In the genomic region with DNA sequence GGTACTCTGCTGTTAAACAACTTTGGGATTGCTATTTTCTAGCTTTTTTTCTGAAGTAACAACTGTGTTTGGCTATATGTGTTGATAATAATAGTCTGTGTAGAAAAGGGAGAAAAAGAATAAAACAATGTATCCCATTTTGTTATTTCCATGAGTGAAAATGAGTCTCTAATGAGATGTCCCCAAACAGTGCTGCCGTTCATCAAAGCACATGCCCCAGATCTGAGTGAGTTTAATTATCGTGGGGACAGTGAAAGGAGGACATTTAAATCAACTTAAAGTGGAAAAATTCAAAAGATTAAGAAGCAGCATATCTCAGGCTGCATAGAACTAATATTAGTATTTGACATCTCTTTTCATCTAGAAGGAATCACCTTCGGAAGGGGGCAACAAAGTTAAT, we compare ENCODE assay signal across 22 cellular contexts.
"Had no signal": no experiment of that assay in that cellular context is flagged by ENCODE, and none has a peak within 500 bp of the region (broad histone marks: within the 10 kb centered on the region; RNA-seq: fewer than 3 reads in every experiment).

No MANE protein-coding gene starts in this region.

- H3K9me3 Mint-ChIP-seq: central memory CD8-positive, alpha-beta T cell; immature natural killer cell had no signal

- H3K27ac ChIP-seq: colonic mucosa, left ventricle myocardium inferior, pancreas, tibial nerve had no signal

- H3K27ac Mint-ChIP-seq: activated B cell treated with CpG ODN at 0.5 μM for 24 hours; activated CD4-positive, alpha-beta T cell treated with anti-CD3 and anti-CD28 coated beads for 36 hours; activated naive CD8-positive, alpha-beta T cell; activated T-helper 2 cell treated with anti-CD3 and anti-CD28 coated beads, Interferon-gamma antibody, Interleukin-2, Interleukin-4, amounts not matched to agents 10 μg/mL and 5 μg/mL and 100 μg/mL, durations not matched to agents 14 hours and 24 hours and 36 hours; nephron progenitor cell; stimulated activated naive B cell treated with anti-CD40 and anti-IgM and Interleukin-4, amounts not matched to agents 10 μg/mL and 1 μg/mL and 100 μg/mL, for 72 hours; T-helper 1 cell treated with Interleukin-12 subunit alpha and Interleukin-12 subunit beta and Interleukin-4 antibody, amounts not matched to agents 30 μg/mL and 1 μg/mL, for 36 hours had no signal

- DNase-seq: activated B cell treated with CpG ODN at 0.5 μM for 24 hours; activated CD4-positive, alpha-beta T cell treated with anti-CD3 and anti-CD28 coated beads for 36 hours; activated CD4-positive, alpha-beta T cell treated with anti-CD3 and anti-CD28 coated beads, Interleukin-2, amount 50 U/mL, for 4 hours; activated CD8-positive, alpha-beta memory T cell treated with anti-CD3 and anti-CD28 coated beads, Interleukin-2, amount 50 U/mL, for 48 hours; activated naive CD4-positive, alpha-beta T cell; activated T-cell treated with anti-CD3 and anti-CD28 coated beads, Interleukin-2, amount 50 U/mL, for 4 hours; adrenal gland; colonic mucosa; immature natural killer cell; left ventricle myocardium inferior; nephron progenitor cell; pancreas; small intestine; stimulated activated CD4-positive, alpha-beta T cell treated with anti-CD3 and anti-CD28 coated beads, Interleukin-15, amount 100 ng/mL, for 24 hours; stimulated activated naive B cell treated with anti-CD40 and anti-IgM and Interleukin-4, amounts not matched to agents 10 μg/mL and 1 μg/mL and 100 μg/mL, for 72 hours; T1000 had no signal

- H3K27me3 Mint-ChIP-seq: activated B cell treated with CpG ODN at 0.5 μM for 24 hours; activated CD4-positive, alpha-beta T cell treated with anti-CD3 and anti-CD28 coated beads for 36 hours; activated naive CD8-positive, alpha-beta T cell; central memory CD8-positive, alpha-beta T cell; stimulated activated naive B cell treated with anti-CD40 and anti-IgM and Interleukin-4, amounts not matched to agents 10 μg/mL and 1 μg/mL and 100 μg/mL, for 72 hours had no signal

- H3K4me3 Mint-ChIP-seq: activated B cell treated with CpG ODN at 0.5 μM for 24 hours; activated CD4-positive, alpha-beta T cell treated with anti-CD3 and anti-CD28 coated beads for 36 hours; activated naive CD8-positive, alpha-beta T cell; activated T-cell treated with anti-CD3 and anti-CD28 coated beads, Interleukin-2, amount 50 U/mL, for 4 hours; central memory CD8-positive, alpha-beta T cell; immature natural killer cell; nephron progenitor cell; stimulated activated naive B cell treated with anti-CD40 and anti-IgM and Interleukin-4, amounts not matched to agents 10 μg/mL and 1 μg/mL and 100 μg/mL, for 72 hours; T-helper 1 cell treated with Interleukin-12 subunit alpha and Interleukin-12 subunit beta and Interleukin-4 antibody, amounts not matched to agents 30 μg/mL and 1 μg/mL, for 36 hours had no signal

- ATAC-seq: activated CD4-positive, alpha-beta T cell treated with anti-CD3 and anti-CD28 coated beads for 36 hours; activated T-cell treated with anti-CD3 and anti-CD28 coated beads, Interleukin-2, amount 50 U/mL, for 4 hours; pancreas; sciatic nerve; stimulated activated naive B cell treated with anti-CD40 and anti-IgM and Interleukin-4, amounts not matched to agents 10 μg/mL and 1 μg/mL and 100 μg/mL, for 72 hours had no signal
